ENCODE assay signal across 1 cellular context in genomic region chr1:245129321-245129720, GRCh38.
TF ChIP-seq lines count a peak whose summit lies in the region.

No MANE protein-coding gene starts in this region.

TF ChIP-seq in IMR-90, 13 proteins besides CTCF, POLR2A, EP300 and RAD21 (continued from another document):
- TF ChIP-seq, protein P1, sequence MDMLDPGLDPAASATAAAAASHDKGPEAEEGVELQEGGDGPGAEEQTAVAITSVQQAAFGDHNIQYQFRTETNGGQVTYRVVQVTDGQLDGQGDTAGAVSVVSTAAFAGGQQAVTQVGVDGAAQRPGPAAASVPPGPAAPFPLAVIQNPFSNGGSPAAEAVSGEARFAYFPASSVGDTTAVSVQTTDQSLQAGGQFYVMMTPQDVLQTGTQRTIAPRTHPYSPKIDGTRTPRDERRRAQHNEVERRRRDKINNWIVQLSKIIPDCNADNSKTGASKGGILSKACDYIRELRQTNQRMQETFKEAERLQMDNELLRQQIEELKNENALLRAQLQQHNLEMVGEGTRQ (IDR thresholded peaks at IDR 0.05; ENCODE audit: low read depth, low read length), result no peak
- TF ChIP-seq CEBPB (IDR thresholded peaks at IDR 0.05; ENCODE audit: low read depth, low read length), result no peak
- no peak for TF ChIP-seq BHLHE40 (IDR thresholded peaks at IDR 0.05; ENCODE audit: low read depth, low read length)
- no peak for TF ChIP-seq RCOR1 (IDR thresholded peaks at IDR 0.05; ENCODE audit: insufficient replicate concordance, low read length)
TF ChIP-seq in IMR-90: peak in this region for 0.
